12 cellular contexts compared by ENCODE assay signal in genomic region chrX:120287513-120288112, GRCh38. TPM values are rescaled to one million over a fixed set of nuclear protein-coding genes. Genes with fewer than 3 reads are reported as not detected.
A peak's percentile ranks its signal among the peaks of the same experiment; 100 is the strongest.
DNase-seq lines count a peak whose midpoint lies in the region; ATAC-seq and TF ChIP-seq lines count a peak whose summit lies in the region.
"Had no signal": no experiment of that assay in that cellular context is flagged by ENCODE, and none has a peak within 500 bp of the region (broad histone marks: within the 10 kb centered on the region; RNA-seq: fewer than 3 reads in every experiment).

No MANE protein-coding gene starts in this region.

- no peak overlapping the region for H3K4me3 Mint-ChIP-seq in dendritic cell treated with granulocyte-macrophage colony-stimulating factor and Interleukin-4, amounts not matched to agents 40 ng/mL and 50 ng/mL, for 4 days
- no peak overlapping the region for H3K4me3 Mint-ChIP-seq in activated CD4-positive, alpha-beta T cell treated with anti-CD3 and anti-CD28 coated beads, Interleukin-2, amount 10 ng/mL, durations not matched to agents 7 days and 5 days
- H3K4me3 Mint-ChIP-seq in activated CD4-positive, alpha-beta memory T cell treated with anti-CD3 and anti-CD28 coated beads for 36 hours: no peak overlapping the region
- no peak overlapping the region for H3K4me3 Mint-ChIP-seq in natural killer cell

- ATAC-seq in GM18868 (IDR thresholded peaks at IDR 0.05; ENCODE audit: unreplicated experiment): peak; percentile 54
- peak; percentile 63 for ATAC-seq in GM21515 (IDR thresholded peaks at IDR 0.05; ENCODE audit: unreplicated experiment)
- ATAC-seq in HG03097 (IDR thresholded peaks at IDR 0.05; ENCODE audit: low FRiP score, unreplicated experiment): peak; percentile 68
- ATAC-seq in natural killer cell: no peak

- intact Hi-C loops in dendritic cell treated with granulocyte-macrophage colony-stimulating factor and Interleukin-4, amounts not matched to agents 40 ng/mL and 50 ng/mL, for 4 days (cut with micrococcal nuclease): no loop called here
- intact Hi-C loops in activated CD4-positive, alpha-beta memory T cell treated with anti-CD3 and anti-CD28 coated beads for 36 hours (cut with micrococcal nuclease): no loop called here
- intact Hi-C loops in natural killer cell (cut with micrococcal nuclease): no loop called here

- no peaks in the 10 kb centered on the region for H3K36me3 Mint-ChIP-seq in dendritic cell treated with granulocyte-macrophage colony-stimulating factor and Interleukin-4, amounts not matched to agents 40 ng/mL and 50 ng/mL, for 4 days (ENCODE audit: low read depth)
- no peaks in the 10 kb centered on the region for H3K36me3 Mint-ChIP-seq in activated CD4-positive, alpha-beta T cell treated with anti-CD3 and anti-CD28 coated beads, Interleukin-2, amount 10 ng/mL, durations not matched to agents 7 days and 5 days (ENCODE audit: low read depth)
- no peaks in the 10 kb centered on the region for H3K36me3 Mint-ChIP-seq in activated CD4-positive, alpha-beta memory T cell treated with anti-CD3 and anti-CD28 coated beads for 36 hours
- no peaks in the 10 kb centered on the region for H3K36me3 Mint-ChIP-seq in natural killer cell

- H3K27ac Mint-ChIP-seq in dendritic cell treated with granulocyte-macrophage colony-stimulating factor and Interleukin-4, amounts not matched to agents 40 ng/mL and 50 ng/mL, for 4 days: peak overlapping the region; percentile 69
- no peak overlapping the region for H3K27ac Mint-ChIP-seq in activated CD4-positive, alpha-beta T cell treated with anti-CD3 and anti-CD28 coated beads, Interleukin-2, amount 10 ng/mL, durations not matched to agents 7 days and 5 days
- H3K27ac Mint-ChIP-seq in activated CD4-positive, alpha-beta memory T cell treated with anti-CD3 and anti-CD28 coated beads for 36 hours: no peak overlapping the region
- no peak overlapping the region for H3K27ac Mint-ChIP-seq in natural killer cell

- POLR2A ChIA-PET in activated CD4-positive, alpha-beta T cell treated with anti-CD3 and anti-CD28 coated beads, Interleukin-2, amount 10 ng/mL, durations not matched to agents 7 days and 5 days (lab: Charles Lee): no interaction called here
- POLR2A ChIA-PET in activated CD4-positive, alpha-beta memory T cell treated with anti-CD3 and anti-CD28 coated beads for 36 hours (lab: Charles Lee): no interaction called here

- DNase-seq in activated CD4-positive, alpha-beta T cell treated with anti-CD3 and anti-CD28 coated beads, Interleukin-2, amount 10 ng/mL, durations not matched to agents 7 days and 5 days: no peak
- DNase-seq in DMS 273 (lab: John Stamatoyannopoulos, UW; ENCODE audit: unreplicated experiment) (no peak), natural killer cell (no peak)
- DNase-seq in activated CD4-positive, alpha-beta memory T cell treated with anti-CD3 and anti-CD28 coated beads for 36 hours: no peak
- DNase-seq: dorsolateral prefrontal cortex; GF-D8; stimulated activated CD4-positive, alpha-beta T cell treated with anti-CD3 and anti-CD28 coated beads, Interleukin-4, amount 100 ng/mL, for 4 hours; stomach had no signal

- TF ChIP-seq CTCF in natural killer cell (IDR thresholded peaks at IDR 0.05): no peak

- H3K9me3 Mint-ChIP-seq in dendritic cell treated with granulocyte-macrophage colony-stimulating factor and Interleukin-4, amounts not matched to agents 40 ng/mL and 50 ng/mL, for 4 days: no peaks in the 10 kb centered on the region
- no peaks in the 10 kb centered on the region for H3K9me3 Mint-ChIP-seq in activated CD4-positive, alpha-beta T cell treated with anti-CD3 and anti-CD28 coated beads, Interleukin-2, amount 10 ng/mL, durations not matched to agents 7 days and 5 days
- H3K9me3 Mint-ChIP-seq in activated CD4-positive, alpha-beta memory T cell treated with anti-CD3 and anti-CD28 coated beads for 36 hours: no peaks in the 10 kb centered on the region
- H3K9me3 Mint-ChIP-seq in natural killer cell: no peaks in the 10 kb centered on the region

- CTCF ChIA-PET in activated CD4-positive, alpha-beta T cell treated with anti-CD3 and anti-CD28 coated beads, Interleukin-2, amount 10 ng/mL, durations not matched to agents 7 days and 5 days (lab: Charles Lee): interaction anchor here (1.2 to 1.5 kb wide), 3 partner anchors 12 to 21 kb away, joined by 3 to 4 read pairs (median 3); no protein-coding TSS in a partner anchor
- CTCF ChIA-PET in activated CD4-positive, alpha-beta memory T cell treated with anti-CD3 and anti-CD28 coated beads for 36 hours (lab: Charles Lee): no interaction called here

- H3K4me1 Mint-ChIP-seq in dendritic cell treated with granulocyte-macrophage colony-stimulating factor and Interleukin-4, amounts not matched to agents 40 ng/mL and 50 ng/mL, for 4 days (ENCODE audit: low read depth): peaks cover 36% of the 10 kb centered on the region
- H3K4me1 Mint-ChIP-seq in activated CD4-positive, alpha-beta T cell treated with anti-CD3 and anti-CD28 coated beads, Interleukin-2, amount 10 ng/mL, durations not matched to agents 7 days and 5 days: no peaks in the 10 kb centered on the region
- H3K4me1 Mint-ChIP-seq in activated CD4-positive, alpha-beta memory T cell treated with anti-CD3 and anti-CD28 coated beads for 36 hours (ENCODE audit: low read depth): no peaks in the 10 kb centered on the region
- peaks cover 0 to 6% of the 10 kb centered on the region in 2 donors for H3K4me1 Mint-ChIP-seq in natural killer cell

- no peaks in the 10 kb centered on the region for H3K27me3 Mint-ChIP-seq in dendritic cell treated with granulocyte-macrophage colony-stimulating factor and Interleukin-4, amounts not matched to agents 40 ng/mL and 50 ng/mL, for 4 days
- peaks cover 1% of the 10 kb centered on the region for H3K27me3 Mint-ChIP-seq in activated CD4-positive, alpha-beta T cell treated with anti-CD3 and anti-CD28 coated beads, Interleukin-2, amount 10 ng/mL, durations not matched to agents 7 days and 5 days
- H3K27me3 Mint-ChIP-seq in activated CD4-positive, alpha-beta memory T cell treated with anti-CD3 and anti-CD28 coated beads for 36 hours: no peaks in the 10 kb centered on the region
- H3K27me3 Mint-ChIP-seq in natural killer cell (ENCODE audit: low read depth in 2 of 2): peaks cover 3 to 10% of the 10 kb centered on the region in 2 donors

RNA-seq across cellular contexts. Expression of gene TMEM255A, which starts 23.6 kb away (rescaled TPM):
- not detected for total RNA-seq in activated CD4-positive, alpha-beta T cell treated with anti-CD3 and anti-CD28 coated beads, Interleukin-2, amount 10 ng/mL, durations not matched to agents 7 days and 5 days
- total RNA-seq in activated CD4-positive, alpha-beta memory T cell treated with anti-CD3 and anti-CD28 coated beads for 36 hours: not detected
- total RNA-seq in natural killer cell: 1 to 10 TPM in 2 of 3 donors, under 1 TPM in 1; 0.66 to 1.5 (median 1.4) TPM

RNA-seq across cellular contexts. Expression of gene ZBTB33, which starts 37.0 kb away (rescaled TPM):
- 10 to 100 TPM; 15.3 to 18.0 TPM for total RNA-seq in activated CD4-positive, alpha-beta T cell treated with anti-CD3 and anti-CD28 coated beads, Interleukin-2, amount 10 ng/mL, durations not matched to agents 7 days and 5 days
- 10 to 100 TPM; 13.6 to 14.0 TPM for total RNA-seq in activated CD4-positive, alpha-beta memory T cell treated with anti-CD3 and anti-CD28 coated beads for 36 hours
- 10 to 100 TPM; 28.6 to 33.3 (median 29.2) TPM for total RNA-seq in natural killer cell

Comparison
In these comparisons a context has a peak if more than half of its experiments do, and no peak if none do; other contexts are left out.
1. ATAC-seq: peak in GM18868 (single experiment), GM21515 (single experiment) and HG03097 (single experiment); none in natural killer cell (0 of 3).